ENCODE assay signal across 15 cellular contexts in genomic region chr10:90222372-90222771, GRCh38.
DNase-seq lines count a peak whose midpoint lies in the region; ATAC-seq and TF ChIP-seq lines count a peak whose summit lies in the region.
"Had no signal": no experiment of that assay in that cellular context is flagged by ENCODE, and none has a peak within 500 bp of the region (broad histone marks: within the 10 kb centered on the region; RNA-seq: fewer than 3 reads in every experiment).

No MANE protein-coding gene starts in this region.

- no peak overlapping the region for H3K4me2 ChIP-seq in hepatocyte

- H3K27me3 ChIP-seq in breast epithelium (no peaks in the 10 kb centered on the region), hepatocyte (no peaks in the 10 kb centered on the region), tibial artery (no peaks in the 10 kb centered on the region)
- H3K27me3 ChIP-seq: colonic mucosa had no signal

- no peak for ATAC-seq in HG02678 (IDR thresholded peaks at IDR 0.05; ENCODE audit: unreplicated experiment)
- ATAC-seq: activated CD8-positive, alpha-beta T cell treated with anti-CD3 and anti-CD28 coated beads for 36 hours had no signal

- H3K79me2 ChIP-seq in hepatocyte = no peaks in the 10 kb centered on the region

- in situ Hi-C loops in astrocyte of the spinal cord (cut with HindIII; ENCODE audit: low sequenced_read_pairs) = no loop called here

- POLR2A ChIA-PET in MCF 10A (lab: Yijun Ruan, JAX) = interaction anchor here (0.6 to 2.4 kb wide), 16 partner anchors 10 to 561 kb away, joined by 3 to 38 read pairs (median 4); partner anchors contain the start of gene KIF20B

- H2AFZ ChIP-seq in hepatocyte = no peak overlapping the region

- TSS peak; percentile 70 for BruUV-seq in MCF 10A (replicated peaks; lab: Mats Ljungman, UMichigan)

- peak; percentile 87 for DNase-seq in MCF 10A (ENCODE audit: unreplicated experiment)
- no peak for DNase-seq in breast epithelium (ENCODE audit: low spot score in 2 of 2)
- DNase-seq in astrocyte of the spinal cord (ENCODE audit: low read depth, low spot score) = peak; percentile 83
- peak; percentile 18 for DNase-seq in hepatocyte (ENCODE audit: low spot score)
- DNase-seq in NOMO-1 (lab: John Stamatoyannopoulos, UW; ENCODE audit: unreplicated experiment in 2 of 2) = no peak
- DNase-seq in hypothalamus (lab: John Stamatoyannopoulos, UW) = no peak
- DNase-seq in tibial artery = no peak
- DNase-seq: 8988T; activated CD8-positive, alpha-beta T cell treated with anti-CD3 and anti-CD28 coated beads for 36 hours; activated naive CD4-positive, alpha-beta T cell treated with anti-CD3 and anti-CD28 coated beads for 36 hours; colonic mucosa; KBM-7; NCI-H2081 treated with DMSO at 0.1 percent for 48 hours had no signal

- H3K36me3 ChIP-seq in breast epithelium = peaks cover 4% of the 10 kb centered on the region
- no peaks in the 10 kb centered on the region for H3K36me3 ChIP-seq in hepatocyte (replicated peaks; ENCODE audit: insufficient read depth, low read depth)
- no peaks in the 10 kb centered on the region for H3K36me3 ChIP-seq in tibial artery
- H3K36me3 ChIP-seq: colonic mucosa had no signal

- CTCF ChIA-PET in MCF 10A (lab: Yijun Ruan, JAX) = interaction anchor here (0.5 to 0.7 kb wide), 2 partner anchors 39 to 93 kb away, joined by 3 to 5 read pairs; no protein-coding TSS in a partner anchor

- no peak for TF ChIP-seq POLR2A in breast epithelium (IDR thresholded peaks at IDR 0.05)

- no peaks in the 10 kb centered on the region for H3K27me3 Mint-ChIP-seq in MCF 10A (ENCODE audit: insufficient read depth, unreplicated experiment)

- no peak for TF ChIP-seq CTCF in MCF 10A (IDR thresholded peaks at IDR 0.05; ENCODE audit: unreplicated experiment)
- no peak for TF ChIP-seq CTCF in breast epithelium (IDR thresholded peaks at IDR 0.05)
- no peak for TF ChIP-seq CTCF in astrocyte of the spinal cord (IDR thresholded peaks at IDR 0.05; ENCODE audit: low read depth, low read length)
- TF ChIP-seq CTCF in hepatocyte (IDR thresholded peaks at IDR 0.05; ENCODE audit: poor library complexity) = no peak
- no peak for TF ChIP-seq CTCF in tibial artery (IDR thresholded peaks at IDR 0.05)

- H3K4me1 Mint-ChIP-seq in MCF 10A (ENCODE audit: insufficient read depth, unreplicated experiment) = peaks cover 56% of the 10 kb centered on the region

- H3K9me3 ChIP-seq in breast epithelium (no peaks in the 10 kb centered on the region), hepatocyte (ENCODE audit: low read depth) (no peaks in the 10 kb centered on the region), tibial artery (no peaks in the 10 kb centered on the region)
- H3K9me3 ChIP-seq: colonic mucosa had no signal

- H3K4me3 ChIP-seq in breast epithelium (no peak overlapping the region), astrocyte of the spinal cord (ENCODE audit: low read depth, low read length) (no peak overlapping the region), hepatocyte (no peak overlapping the region), tibial artery (no peak overlapping the region)
- H3K4me3 ChIP-seq: colonic mucosa had no signal

- H3K4me1 ChIP-seq in breast epithelium = no peaks in the 10 kb centered on the region
- peaks cover 6% of the 10 kb centered on the region for H3K4me1 ChIP-seq in hepatocyte (ENCODE audit: insufficient read depth)
- no peaks in the 10 kb centered on the region for H3K4me1 ChIP-seq in tibial artery
- H3K4me1 ChIP-seq: colonic mucosa had no signal

- intact Hi-C loops in MCF 10A (cut with micrococcal nuclease) (loop anchor here (5.0 kb wide), 1 partner anchor 195 kb away; no protein-coding TSS in a partner anchor), breast epithelium (cut with DNase I; ENCODE audit: low total_unique reads) (no loop called here), tibial artery (cut with DNase I; ENCODE audit: low total_unique reads) (no loop called here)

- no peaks in the 10 kb centered on the region for H3K9me3 Mint-ChIP-seq in MCF 10A (ENCODE audit: unreplicated experiment)
- H3K9me3 Mint-ChIP-seq: activated naive CD4-positive, alpha-beta T cell treated with anti-CD3 and anti-CD28 coated beads for 36 hours; T-helper 1 cell treated with Interleukin-12 subunit alpha and Interleukin-12 subunit beta and Interleukin-4 antibody, amounts not matched to agents 30 μg/mL and 1 μg/mL, for 36 hours had no signal

- peak overlapping the region; percentile 50 for H3K27ac Mint-ChIP-seq in MCF 10A (ENCODE audit: low read depth, unreplicated experiment)
- H3K27ac Mint-ChIP-seq: activated CD8-positive, alpha-beta T cell treated with anti-CD3 and anti-CD28 coated beads for 36 hours; activated naive CD4-positive, alpha-beta T cell treated with anti-CD3 and anti-CD28 coated beads for 36 hours; T-helper 1 cell treated with Interleukin-12 subunit alpha and Interleukin-12 subunit beta and Interleukin-4 antibody, amounts not matched to agents 30 μg/mL and 1 μg/mL, for 36 hours had no signal

- H3K4me3 Mint-ChIP-seq in MCF 10A (ENCODE audit: unreplicated experiment) = peak overlapping the region; percentile 11
- H3K4me3 Mint-ChIP-seq: activated CD8-positive, alpha-beta T cell treated with anti-CD3 and anti-CD28 coated beads for 36 hours; activated naive CD4-positive, alpha-beta T cell treated with anti-CD3 and anti-CD28 coated beads for 36 hours; T-helper 1 cell treated with Interleukin-12 subunit alpha and Interleukin-12 subunit beta and Interleukin-4 antibody, amounts not matched to agents 30 μg/mL and 1 μg/mL, for 36 hours had no signal

- H3K27ac ChIP-seq in breast epithelium = no peak overlapping the region
- peak overlapping the region; percentile 31 for H3K27ac ChIP-seq in hepatocyte
- no peak overlapping the region for H3K27ac ChIP-seq in tibial artery
- H3K27ac ChIP-seq: colonic mucosa had no signal

- H3K9me2 ChIP-seq in hepatocyte (replicated peaks; ENCODE audit: insufficient read depth) = no peaks in the 10 kb centered on the region

- no peaks in the 10 kb centered on the region for H3K36me3 Mint-ChIP-seq in MCF 10A (ENCODE audit: insufficient read depth, unreplicated experiment)

- 36% methylated on average over 4 of the region's 4 CpGs for WGBS in hepatocyte (ENCODE audit: low lambda C conversion rate, missing lambda C conversion rate)

- H4K20me1 ChIP-seq in hepatocyte (ENCODE audit: insufficient read depth, poor library complexity, severe bottlenecking) = no peaks in the 10 kb centered on the region

Comparison
In these comparisons a context has a peak if more than half of its experiments do, and no peak if none do; other contexts are left out.
1. DNase-seq: peak in MCF 10A (single experiment), astrocyte of the spinal cord (single experiment) and hepatocyte (single experiment); none in breast epithelium (0 of 2), NOMO-1 (0 of 2), hypothalamus (0 of 51) and tibial artery (0 of 2).